1 cellular context compared by ENCODE assay signal in genomic region chr19:8321760-8322637, GRCh38.
A peak's percentile ranks its signal among the peaks of the same experiment; 100 is the strongest.
TF ChIP-seq lines count a peak whose summit lies in the region.

No MANE protein-coding gene starts in this region.

TF ChIP-seq in K562, 482 proteins besides CTCF, POLR2A, EP300 and RAD21:
- TF ChIP-seq ZFP91 (CRISPR knock-in tag; IDR thresholded peaks at IDR 0.05) (0 out of 2 replicates have a peak, but pooled peaks have one; percentile 46), POLR2G (IDR thresholded peaks at IDR 0.05; ENCODE audit: low read depth, low read length) (peak; percentile 22; the same call in 1 of the 2 replicates), ZNF444 (CRISPR knock-in tag; IDR thresholded peaks at IDR 0.05) (no peak), MIER1 (IDR thresholded peaks at IDR 0.05; ENCODE audit: low read depth) (peak; percentile 60; the same call in 1 of the 2 replicates), NKRF (IDR thresholded peaks at IDR 0.05; ENCODE audit: borderline replicate concordance) (peak; percentile 3; the same call in 1 of the 2 replicates), ZNF449 (CRISPR knock-in tag; IDR thresholded peaks at IDR 0.05) (no peak), BCLAF1 (IDR thresholded peaks at IDR 0.05; ENCODE audit: borderline replicate concordance in 1 of 2, control insufficient read depth in 1 of 2, low read depth in 2 of 2, low read length in 1 of 2) (no peak), TCF7L2 (IDR thresholded peaks at IDR 0.05; ENCODE audit: low read depth, low read length) (no peak), ZC3H4 (CRISPR knock-in tag; IDR thresholded peaks at IDR 0.05; ENCODE audit: borderline replicate concordance) (peak; percentile 92; the same call in 1 of the 2 replicates), ZBTB1 (CRISPR knock-in tag; IDR thresholded peaks at IDR 0.05; ENCODE audit: borderline replicate concordance, low read depth) (0 out of 2 replicates have a peak, but pooled peaks have one; percentile 14), PML (IDR thresholded peaks at IDR 0.05; ENCODE audit: low read length) (0 out of 2 replicates have a peak, but pooled peaks have one; percentile 2), RBBP5 (IDR thresholded peaks at IDR 0.05; ENCODE audit: borderline replicate concordance, insufficient read depth, low read length, poor library complexity, severe bottlenecking) (no peak), SIN3B (IDR thresholded peaks at IDR 0.05; ENCODE audit: low read depth) (0 out of 2 replicates have a peak, but pooled peaks have one; percentile 10), NFIX (CRISPR knock-in tag; IDR thresholded peaks at IDR 0.05; ENCODE audit: low read depth) (no peak), ASH1L (IDR thresholded peaks at IDR 0.05; ENCODE audit: borderline replicate concordance, low read depth, partially characterized antibody) (no peak), EHMT2 (IDR thresholded peaks at IDR 0.05) (no peak), ZNF407 (IDR thresholded peaks at IDR 0.05; ENCODE audit: low read depth) (peak; percentile 69; the same call in 1 of the 2 replicates), ATF2 (CRISPR knock-in tag; IDR thresholded peaks at IDR 0.05) (no peak), SMARCE1 (IDR thresholded peaks at IDR 0.05) (0 out of 2 replicates have a peak, but pooled peaks have one; percentile 16), NRF1 (conservative IDR thresholded peaks at IDR 0.05 in 1 of 2, IDR thresholded peaks at IDR 0.05 in 1 of 2) (peak in 1 of 2 experiments; percentile 31; a peak in 2 of 4 replicates), KAT7 (CRISPR knock-in tag; IDR thresholded peaks at IDR 0.05; ENCODE audit: borderline replicate concordance) (peak; percentile 89; the same call in 1 of the 2 replicates), NFIC (IDR thresholded peaks at IDR 0.05) (peak; percentile 0; the same call in 1 of the 2 replicates), CHD1 (IDR thresholded peaks at IDR 0.05; ENCODE audit: low read length) (peak; percentile 90), RBFOX2 (IDR thresholded peaks at IDR 0.05; ENCODE audit: low read depth, low read length) (peak; percentile 71), FOXP1 (CRISPR knock-in tag; IDR thresholded peaks at IDR 0.05) (0 out of 2 replicates have a peak, but pooled peaks have one; percentile 11)
